Comparison of ENCODE assay signal across 1 cellular context in genomic region chr6:29564875-29565274, GRCh38.
TF ChIP-seq lines count a peak whose summit lies in the region.

No MANE protein-coding gene starts in this region.

TF ChIP-seq in GM12878, 131 proteins besides CTCF, POLR2A, EP300 and RAD21:
- TF ChIP-seq SREBF2 (IDR thresholded peaks at IDR 0.05; ENCODE audit: low read length) (no peak), CREM (IDR thresholded peaks at IDR 0.05; ENCODE audit: low read depth) (peak; percentile 52; the same call in 1 of the 2 replicates), RELB (IDR thresholded peaks at IDR 0.05; ENCODE audit: low read depth) (no peak), RFX5 (IDR thresholded peaks at IDR 0.05; ENCODE audit: low read depth, low read length) (peak; percentile 97), CREB1 (IDR thresholded peaks at IDR 0.05; ENCODE audit: low read depth) (peak; percentile 82), SMC3 (IDR thresholded peaks at IDR 0.05; ENCODE audit: borderline replicate concordance, low read length) (no peak), YY1 (IDR thresholded peaks at IDR 0.05; ENCODE audit: low read depth, low read length) (no peak)
